ENCODE assay signal across 18 cellular contexts in genomic region chr5:161001604-161002003, GRCh38.
DNase-seq lines count a peak whose midpoint lies in the region; ATAC-seq and TF ChIP-seq lines count a peak whose summit lies in the region.
"Had no signal": no experiment of that assay in that cellular context is flagged by ENCODE, and none has a peak within 500 bp of the region (broad histone marks: within the 10 kb centered on the region; RNA-seq: fewer than 3 reads in every experiment).

No MANE protein-coding gene starts in this region.

- TF ChIP-seq CTCF in foreskin keratinocyte (conservative IDR thresholded peaks at IDR 0.05) = no peak

- intact Hi-C loops in activated T-helper 1 cell treated with anti-CD3 and anti-CD28 coated beads, Interleukin-12 subunit alpha, Interleukin-12 subunit beta, Interleukin-2, Interleukin-4 antibody, amounts not matched to agents 30 ng/mL and 10 ng/mL and 1 ng/mL, durations not matched to agents 14 hours and 24 hours and 36 hours (cut with micrococcal nuclease) = no loop called here

- ATAC-seq in GM18499 (IDR thresholded peaks at IDR 0.05; ENCODE audit: insufficient read depth, unreplicated experiment) = peak; percentile 75
- ATAC-seq in GM19395 (IDR thresholded peaks at IDR 0.05; ENCODE audit: unreplicated experiment) = peak; percentile 86
- peak; percentile 57 for ATAC-seq in HG02623 (IDR thresholded peaks at IDR 0.05; ENCODE audit: unreplicated experiment)
- ATAC-seq in HG03354 (IDR thresholded peaks at IDR 0.05; ENCODE audit: poor library complexity, severe bottlenecking, unreplicated experiment) = peak; percentile 87
- no peak for ATAC-seq in foreskin keratinocyte
- ATAC-seq: activated T-cell treated with anti-CD3 and anti-CD28 coated beads, Interleukin-2, amount 50 U/mL, for 72 hours; CD8-positive, alpha-beta T cell had no signal

- no peaks in the 10 kb centered on the region for H3K36me3 Mint-ChIP-seq in activated T-helper 1 cell treated with anti-CD3 and anti-CD28 coated beads, Interleukin-12 subunit alpha, Interleukin-12 subunit beta, Interleukin-2, Interleukin-4 antibody, amounts not matched to agents 30 ng/mL and 10 ng/mL and 1 ng/mL, durations not matched to agents 14 hours and 24 hours and 36 hours (ENCODE audit: low read depth)
- H3K36me3 Mint-ChIP-seq: CD8-positive, alpha-beta T cell had no signal

- DNase-seq in activated gamma-delta T cell treated with Interleukin-2 at 50 U/mL for 16 hours (no peak), KG1 (lab: John Stamatoyannopoulos, UW) (no peak), foreskin keratinocyte (no peak)
- no peak for DNase-seq in activated T-helper 1 cell treated with anti-CD3 and anti-CD28 coated beads, Interleukin-12 subunit alpha, Interleukin-12 subunit beta, Interleukin-2, Interleukin-4 antibody, amounts not matched to agents 30 ng/mL and 10 ng/mL and 1 ng/mL, durations not matched to agents 14 hours and 24 hours and 36 hours (ENCODE audit: low spot score)
- DNase-seq: activated CD4-positive, alpha-beta T cell treated with anti-CD3 and anti-CD28 coated beads, Interleukin-2, amount 10 ng/mL, durations not matched to agents 24 days and 14 days; activated T-cell treated with anti-CD3 and anti-CD28 coated beads, Interleukin-2, amount 50 U/mL, for 72 hours; CD8-positive, alpha-beta T cell; glutamatergic neuron; NCI-H2107; nucleus accumbens; SHP77 had no signal

- H3K4me3 Mint-ChIP-seq in activated T-helper 1 cell treated with anti-CD3 and anti-CD28 coated beads, Interleukin-12 subunit alpha, Interleukin-12 subunit beta, Interleukin-2, Interleukin-4 antibody, amounts not matched to agents 30 ng/mL and 10 ng/mL and 1 ng/mL, durations not matched to agents 14 hours and 24 hours and 36 hours = no peak overlapping the region
- H3K4me3 Mint-ChIP-seq: activated CD4-positive, alpha-beta T cell treated with anti-CD3 and anti-CD28 coated beads, Interleukin-2, amount 10 ng/mL, durations not matched to agents 24 days and 14 days; activated T-cell treated with anti-CD3 and anti-CD28 coated beads, Interleukin-2, amount 50 U/mL, for 72 hours; CD8-positive, alpha-beta T cell; mesothelial cell of epicardium had no signal

- H3K27ac ChIP-seq in foreskin keratinocyte = no peak overlapping the region
- H3K27ac ChIP-seq: skin epidermis had no signal

- H3K27me3 Mint-ChIP-seq in activated T-helper 1 cell treated with anti-CD3 and anti-CD28 coated beads, Interleukin-12 subunit alpha, Interleukin-12 subunit beta, Interleukin-2, Interleukin-4 antibody, amounts not matched to agents 30 ng/mL and 10 ng/mL and 1 ng/mL, durations not matched to agents 14 hours and 24 hours and 36 hours (ENCODE audit: insufficient read depth) = no peaks in the 10 kb centered on the region
- H3K27me3 Mint-ChIP-seq: activated CD4-positive, alpha-beta T cell treated with anti-CD3 and anti-CD28 coated beads, Interleukin-2, amount 10 ng/mL, durations not matched to agents 24 days and 14 days had no signal

- no peaks in the 10 kb centered on the region for H3K4me1 ChIP-seq in foreskin keratinocyte
- H3K4me1 ChIP-seq: HAP-1 had no signal

- H3K4me1 Mint-ChIP-seq in activated T-helper 1 cell treated with anti-CD3 and anti-CD28 coated beads, Interleukin-12 subunit alpha, Interleukin-12 subunit beta, Interleukin-2, Interleukin-4 antibody, amounts not matched to agents 30 ng/mL and 10 ng/mL and 1 ng/mL, durations not matched to agents 14 hours and 24 hours and 36 hours (ENCODE audit: low read depth) = no peaks in the 10 kb centered on the region
- H3K4me1 Mint-ChIP-seq: activated CD4-positive, alpha-beta T cell treated with anti-CD3 and anti-CD28 coated beads, Interleukin-2, amount 10 ng/mL, durations not matched to agents 24 days and 14 days; mesothelial cell of epicardium had no signal

- H3K9me3 Mint-ChIP-seq in activated T-helper 1 cell treated with anti-CD3 and anti-CD28 coated beads, Interleukin-12 subunit alpha, Interleukin-12 subunit beta, Interleukin-2, Interleukin-4 antibody, amounts not matched to agents 30 ng/mL and 10 ng/mL and 1 ng/mL, durations not matched to agents 14 hours and 24 hours and 36 hours = no peaks in the 10 kb centered on the region
- H3K9me3 Mint-ChIP-seq: activated CD4-positive, alpha-beta T cell treated with anti-CD3 and anti-CD28 coated beads, Interleukin-2, amount 10 ng/mL, durations not matched to agents 24 days and 14 days had no signal

- no peaks in the 10 kb centered on the region for H3K27me3 ChIP-seq in foreskin keratinocyte

- H3K27ac Mint-ChIP-seq in activated T-helper 1 cell treated with anti-CD3 and anti-CD28 coated beads, Interleukin-12 subunit alpha, Interleukin-12 subunit beta, Interleukin-2, Interleukin-4 antibody, amounts not matched to agents 30 ng/mL and 10 ng/mL and 1 ng/mL, durations not matched to agents 14 hours and 24 hours and 36 hours = no peak overlapping the region
- H3K27ac Mint-ChIP-seq: activated CD4-positive, alpha-beta T cell treated with anti-CD3 and anti-CD28 coated beads, Interleukin-2, amount 10 ng/mL, durations not matched to agents 24 days and 14 days; activated T-cell treated with anti-CD3 and anti-CD28 coated beads, Interleukin-2, amount 50 U/mL, for 72 hours; CD8-positive, alpha-beta T cell; mesothelial cell of epicardium had no signal
